In the genomic region with DNA sequence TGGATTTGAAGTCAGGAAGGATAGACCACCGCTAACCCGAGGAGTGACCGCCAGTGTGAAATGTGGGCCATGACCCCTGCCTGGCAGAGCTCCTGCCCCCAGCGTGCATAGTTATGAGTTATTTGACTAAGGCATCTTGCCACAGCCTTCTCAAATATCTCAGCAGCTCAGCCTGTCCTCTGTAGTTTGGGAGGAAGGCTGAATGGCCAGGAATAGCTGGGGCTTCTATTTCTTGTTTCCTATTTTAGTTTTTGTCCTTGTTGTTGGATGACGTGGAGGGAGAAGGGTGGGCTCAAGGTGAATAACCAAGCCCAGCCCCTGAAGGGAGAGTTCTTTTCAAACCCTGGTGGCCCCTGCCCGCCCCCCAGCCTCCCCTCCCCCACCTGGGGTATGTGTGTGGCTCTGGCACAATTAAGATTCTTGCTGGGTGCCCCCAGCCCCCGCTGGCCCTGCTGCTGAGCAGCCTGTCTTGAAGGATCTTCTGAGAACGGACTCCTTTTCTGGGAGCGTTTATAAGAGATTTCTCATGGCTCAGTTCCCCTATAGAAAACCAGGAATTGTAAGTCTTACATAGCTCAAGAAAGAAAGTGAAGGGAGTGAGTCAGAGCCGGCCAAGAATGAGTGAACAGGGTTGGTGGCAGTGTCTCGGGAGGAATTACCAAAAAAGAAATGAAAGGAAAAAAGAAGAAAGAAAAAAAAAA, we compare ENCODE assay signal across 16 cellular contexts.
DNase-seq lines count a peak whose midpoint lies in the region; ATAC-seq, FAIRE-seq and TF ChIP-seq lines count a peak whose summit lies in the region.
"Had no signal": no experiment of that assay in that cellular context is flagged by ENCODE, and none has a peak within 500 bp of the region (broad histone marks: within the 10 kb centered on the region; RNA-seq: fewer than 3 reads in every experiment).

No MANE protein-coding gene starts in this region.

- 35% methylated on average over 11 of the region's 11 CpGs; no CpG with 5 or more reads in 1 of the 2 experiments for WGBS in H1 (ENCODE audit: extremely low coverage in 1 of 2, insufficient coverage in 1 of 2, insufficient read length in 1 of 2, insufficient replicate concordance in 2 of 2, low coverage in 1 of 2, low lambda C conversion rate in 2 of 2, missing lambda C conversion rate in 1 of 2), 2 experiments

- POLR2A ChIA-PET in H1 (lab: Charles Lee; ENCODE audit: partially characterized antibody) = interaction anchor here (0.8 to 1.5 kb wide), 3 partner anchors 10 to 182 kb away, joined by 3 to 4 read pairs (median 4); no protein-coding TSS in a partner anchor

- H4K91ac ChIP-seq in H1 (replicated peaks; ENCODE audit: insufficient read length, low read length) = no peak overlapping the region

- H3K79me1 ChIP-seq in H1 (ENCODE audit: low read depth, low read length) = peaks cover 12% of the 10 kb centered on the region

- H3K18ac ChIP-seq in H1 (ENCODE audit: extremely low read depth, low read length) = peak overlapping the region; percentile 52; the same call in 1 of the 2 replicates

- H2BK15ac ChIP-seq in H1 (ENCODE audit: low read length) = no peak overlapping the region

- no peak overlapping the region for H2BK5ac ChIP-seq in H1 (ENCODE audit: low read depth, low read length)

- H3K14ac ChIP-seq in H1 (ENCODE audit: insufficient read length) = no peak overlapping the region

- H3K56ac ChIP-seq in H1 (replicated peaks; ENCODE audit: insufficient read length, low read depth, low read length) = no peak overlapping the region

- CTCF ChIA-PET in H1 (lab: Charles Lee; ENCODE audit: partially characterized antibody) = interaction anchor here (0.6 to 4.3 kb wide), 12 partner anchors 8 to 197 kb away, joined by 3 to 22 read pairs (median 3); no protein-coding TSS in a partner anchor

- DNase-seq in H1 (ENCODE audit: low read depth in 1 of 2, low spot score in 2 of 2) (no peak), lower lobe of right lung (peak; percentile 28), thoracic aorta (ENCODE audit: low spot score) (no peak), SW 1271 (lab: John Stamatoyannopoulos, UW) (no peak)
- DNase-seq in activated CD4-positive, alpha-beta T cell treated with anti-CD3 and anti-CD28 coated beads for 48 hours = no peak
- no peak for DNase-seq in stimulated activated CD8-positive, alpha-beta memory T cell treated with anti-CD3 and anti-CD28 coated beads, Interleukin-4, amount 100 ng/mL, for 48 hours
- DNase-seq: activated CD8-positive, alpha-beta T cell treated with anti-CD3 and anti-CD28 coated beads, Interleukin-2, amount 10 ng/mL, durations not matched to agents 7 days and 5 days; activated naive CD4-positive, alpha-beta T cell treated with anti-CD3 and anti-CD28 coated beads, Interleukin-2, amount 50 U/mL, for 16 hours; DMS 273 treated with DMSO at 0.1 percent for 48 hours; NK-92 treated with Interleukin-12 subunit alpha and Interleukin-12 subunit beta, amount 100 ng/mL, for 24 hours; T-cell; upper lobe of left lung had no signal

- H3K27me3 ChIP-seq in HUES48 (ENCODE audit: control insufficient read depth, insufficient read depth, low read length) = no peaks in the 10 kb centered on the region
- no peaks in the 10 kb centered on the region; a peak in 1 of 7 replicates for H3K27me3 ChIP-seq in H1 (replicated peaks in 1 of 4; ENCODE audit: control insufficient read depth in 3 of 4, extremely low read depth in 1 of 4, insufficient read depth in 3 of 4, low read length in 3 of 4)
- no peaks in the 10 kb centered on the region for H3K27me3 ChIP-seq in lower lobe of right lung (ENCODE audit: low read depth)
- H3K27me3 ChIP-seq in thoracic aorta (replicated peaks; ENCODE audit: insufficient read depth) = no peaks in the 10 kb centered on the region
- H3K27me3 ChIP-seq: pancreas, upper lobe of left lung had no signal

- no peak overlapping the region for H3K4me3 ChIP-seq in HUES48 (ENCODE audit: low read depth, low read length)
- H3K4me3 ChIP-seq in H1 (ENCODE audit: extremely low read depth in 1 of 4, insufficient read depth in 2 of 4, low read depth in 3 of 4, low read length in 4 of 4) = peak overlapping the region in 3 of 4 experiments; percentile 23 to 44 (median 27); a peak in 4 of 8 replicates
- H3K4me3 ChIP-seq in lower lobe of right lung = no peak overlapping the region
- peak overlapping the region; percentile 58 for H3K4me3 ChIP-seq in thoracic aorta
- H3K4me3 ChIP-seq: pancreas, upper lobe of left lung had no signal

- H2AFZ ChIP-seq in H1 (ENCODE audit: low read length) = no peak overlapping the region

- H3K27ac ChIP-seq in HUES48 (ENCODE audit: low read depth, low read length) (peak overlapping the region; percentile 93), H1 (ENCODE audit: low read depth, low read length) (no peak overlapping the region; the same call in 1 of the 2 replicates), lower lobe of right lung (no peak overlapping the region), thoracic aorta (peak overlapping the region; percentile 76 to 77)
- H3K27ac ChIP-seq: epithelial cell of prostate, pancreas had no signal

- H3K36me3 ChIP-seq in HUES48 (ENCODE audit: control insufficient read depth, insufficient read depth, low read length) (no peaks in the 10 kb centered on the region), H1 (ENCODE audit: control insufficient read depth in 2 of 4, insufficient read depth in 4 of 4, low read length in 3 of 4) (no peaks in the 10 kb centered on the region), lower lobe of right lung (no peaks in the 10 kb centered on the region), thoracic aorta (no peaks in the 10 kb centered on the region)
- H3K36me3 ChIP-seq: pancreas, upper lobe of left lung had no signal

- no peak overlapping the region for H2BK120ac ChIP-seq in H1 (replicated peaks; ENCODE audit: low read depth, low read length)

- H3K23ac ChIP-seq in H1 (ENCODE audit: insufficient read length) = no peak overlapping the region

- peaks cover 2 to 3% of the 10 kb centered on the region in 2 experiments for H4K20me1 ChIP-seq in H1 (replicated peaks in 1 of 2; ENCODE audit: control insufficient read depth in 1 of 2, insufficient read depth in 2 of 2, low read length in 2 of 2)

- no peak overlapping the region for H3K4ac ChIP-seq in H1 (replicated peaks; ENCODE audit: insufficient read length, low read depth, low read length)

- H3K9ac ChIP-seq in HUES48 (ENCODE audit: low read depth, low read length) (no peak overlapping the region), H1 (replicated peaks in 1 of 4; ENCODE audit: extremely low read depth in 1 of 4, low read depth in 3 of 4, low read length in 3 of 4) (no peak overlapping the region)

- TF ChIP-seq RAD21 in H1 (IDR thresholded peaks at IDR 0.05 in 1 of 2, conservative IDR thresholded peaks at IDR 0.05 in 1 of 2; ENCODE audit: low read depth in 2 of 2, low read length in 2 of 2) = no peak

- TF ChIP-seq CTCF in H1 (IDR thresholded peaks at IDR 0.05; ENCODE audit: control extremely low read depth in 1 of 3, insufficient read depth in 1 of 3, low read depth in 1 of 3, low read length in 3 of 3) (no peak), lower lobe of right lung (IDR thresholded peaks at IDR 0.05) (no peak), thoracic aorta (IDR thresholded peaks at IDR 0.05) (no peak)

- no peak for TF ChIP-seq POLR2A in H1 (IDR thresholded peaks at IDR 0.05; ENCODE audit: control extremely low read depth in 1 of 2, low read depth in 2 of 2, low read length in 2 of 2)

- no peak for ATAC-seq in lower lobe of right lung
- ATAC-seq in thoracic aorta (ENCODE audit: insufficient number of reproducible peaks, low FRiP score, low read depth) = no peak
- ATAC-seq in HG03469 (IDR thresholded peaks at IDR 0.05; ENCODE audit: unreplicated experiment) = no peak
- ATAC-seq: activated CD8-positive, alpha-beta T cell treated with anti-CD3 and anti-CD28 coated beads, Interleukin-2, amount 10 ng/mL, durations not matched to agents 7 days and 5 days; pancreas; T-cell had no signal

- H3K9me3 ChIP-seq in HUES48 (ENCODE audit: control insufficient read depth, insufficient read depth, low read length) (no peaks in the 10 kb centered on the region), H1 (ENCODE audit: insufficient read depth in 2 of 2, low read depth in 1 of 2, low read length in 1 of 2) (no peaks in the 10 kb centered on the region), lower lobe of right lung (no peaks in the 10 kb centered on the region), thoracic aorta (no peaks in the 10 kb centered on the region)
- H3K9me3 ChIP-seq: pancreas, upper lobe of left lung had no signal

- H3K4me1 ChIP-seq in HUES48 (ENCODE audit: control insufficient read depth, insufficient read depth, low read length) (peaks cover 33% of the 10 kb centered on the region), H1 (replicated peaks in 1 of 4; ENCODE audit: control insufficient read depth in 3 of 4, insufficient read depth in 4 of 4, low read length in 3 of 4) (peaks cover 6 to 23% (median 14%) of the 10 kb centered on the region in 4 experiments; a peak in 6 of 7 replicates), lower lobe of right lung (no peaks in the 10 kb centered on the region), thoracic aorta (ENCODE audit: control insufficient read depth in 1 of 2, low read depth in 2 of 2) (peaks cover 8 to 25% of the 10 kb centered on the region in 2 donors)
- H3K4me1 ChIP-seq: pancreas, upper lobe of left lung had no signal

- H2AK5ac ChIP-seq in H1 (ENCODE audit: low read depth, low read length) = no peak overlapping the region

- no peaks in the 10 kb centered on the region; the same call in 1 of the 2 replicates for H3K23me2 ChIP-seq in H1 (ENCODE audit: low read depth, low read length)

- peak overlapping the region; percentile 18 for H4K5ac ChIP-seq in H1 (ENCODE audit: insufficient read length, low read depth, low read length)

- 0 out of 2 replicates have a peak overlapping the region, but pooled peaks have one; percentile 11 for H2BK12ac ChIP-seq in H1 (ENCODE audit: low read depth, low read length)

- no peak overlapping the region for H2BK20ac ChIP-seq in H1 (ENCODE audit: low read length)

- H4K8ac ChIP-seq in H1 (ENCODE audit: extremely low read depth, insufficient read depth, low read length) = no peak overlapping the region

- H3K4me2 ChIP-seq in H1 (ENCODE audit: insufficient read depth in 1 of 2, low read depth in 2 of 2, low read length in 2 of 2) = peak overlapping the region; percentile 55 to 68

- TF ChIP-seq EP300 in H1 (IDR thresholded peaks at IDR 0.05; ENCODE audit: borderline replicate concordance in 1 of 2, low read depth in 2 of 2, low read length in 2 of 2) = no peak

- H3K79me2 ChIP-seq in H1 (ENCODE audit: control insufficient read depth in 1 of 2, insufficient read depth in 2 of 2, low read length in 2 of 2) = peaks cover 0 to 39% of the 10 kb centered on the region in 2 experiments; a peak in 2 of 4 replicates

- no peak for FAIRE-seq in H1 (lab: Jason Lieb, UNC)
- FAIRE-seq: pancreas had no signal

- intact Hi-C loops in lower lobe of right lung (cut with DNase I) = no loop called here

Comparison
In these comparisons a context has a peak if more than half of its experiments do, and no peak if none do; other contexts are left out.
1. H3K27ac ChIP-seq: peak in HUES48 (single experiment) and thoracic aorta (2 of 2); none in H1 (single experiment) and lower lobe of right lung (single experiment).
2. H3K4me3 ChIP-seq: peak in H1 (3 of 4) and thoracic aorta (single experiment); none in HUES48 (single experiment) and lower lobe of right lung (single experiment).